ENCODE assay signal across 1 cellular context in the genomic region with DNA sequence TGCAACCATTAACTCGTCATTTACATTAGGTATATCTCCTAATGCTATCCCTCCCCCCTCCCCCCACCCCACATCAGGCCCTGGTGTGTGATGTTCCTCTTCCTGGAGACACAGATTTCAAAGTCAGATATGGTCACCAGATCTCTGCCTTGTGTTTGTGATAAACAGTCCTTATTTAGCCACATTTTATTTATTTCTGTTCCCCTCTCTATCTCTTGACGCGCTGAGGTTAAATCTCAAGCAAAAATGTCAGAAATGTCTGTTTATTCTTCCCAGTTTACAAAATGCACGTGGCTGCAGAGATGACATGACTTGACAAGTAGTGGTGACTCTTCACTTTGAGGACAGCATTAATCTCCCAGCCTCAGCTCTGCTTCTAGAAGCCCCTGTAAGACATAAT.
A peak's percentile ranks its signal among the peaks of the same experiment; 100 is the strongest.
TF ChIP-seq lines count a peak whose summit lies in the region.

No MANE protein-coding gene starts in this region.

TF ChIP-seq in K562, 482 proteins besides CTCF, POLR2A, EP300 and RAD21 (continued from another document and continues in another):
- TF ChIP-seq TSHZ1 (CRISPR knock-in tag; IDR thresholded peaks at IDR 0.05) = 0 out of 2 replicates have a peak, but pooled peaks have one; percentile 13
- TF ChIP-seq ZNF239 (CRISPR knock-in tag; IDR thresholded peaks at IDR 0.05) = no peak
- TF ChIP-seq PCBP2 (IDR thresholded peaks at IDR 0.05; ENCODE audit: low read depth, low read length, poor library complexity, severe bottlenecking) = no peak
- TF ChIP-seq PHF8 (IDR thresholded peaks at IDR 0.05; ENCODE audit: borderline replicate concordance, low read length) = no peak
- no peak for TF ChIP-seq ZNF384 (IDR thresholded peaks at IDR 0.05; ENCODE audit: low read depth, low read length)
- TF ChIP-seq ARID1B (IDR thresholded peaks at IDR 0.05) = peak; percentile 42; the same call in 1 of the 2 replicates
- no peak for TF ChIP-seq PPARD (CRISPR knock-in tag; IDR thresholded peaks at IDR 0.05)
- no peak for TF ChIP-seq HLTF (IDR thresholded peaks at IDR 0.05)
- no peak for TF ChIP-seq BCLAF1 (IDR thresholded peaks at IDR 0.05; ENCODE audit: borderline replicate concordance in 1 of 2, control insufficient read depth in 1 of 2, low read depth in 2 of 2, low read length in 1 of 2)
- no peak for TF ChIP-seq MYNN (IDR thresholded peaks at IDR 0.05)
- TF ChIP-seq MYNN (CRISPR knock-in tag; IDR thresholded peaks at IDR 0.05) = no peak
- TF ChIP-seq TCF7L2 (IDR thresholded peaks at IDR 0.05; ENCODE audit: low read depth, low read length) = no peak
- no peak for TF ChIP-seq NR4A1 (CRISPR knock-in tag; IDR thresholded peaks at IDR 0.05)
- 0 out of 2 replicates have a peak, but pooled peaks have one; percentile 30 for TF ChIP-seq NR4A1 (tag; IDR thresholded peaks at IDR 0.05)
- TF ChIP-seq ZFP30 (CRISPR knock-in tag; IDR thresholded peaks at IDR 0.05; ENCODE audit: borderline replicate concordance) = no peak
- TF ChIP-seq SRSF9 (IDR thresholded peaks at IDR 0.05; ENCODE audit: borderline replicate concordance, low read depth, low read length) = no peak
- peak; percentile 55; the same call in 1 of the 2 replicates for TF ChIP-seq LEF1 (IDR thresholded peaks at IDR 0.05)
- TF ChIP-seq SRSF7 (optimal IDR thresholded peaks at IDR 0.05; ENCODE audit: low read depth, low read length) = no peak
- TF ChIP-seq ZKSCAN8 (CRISPR knock-in tag; IDR thresholded peaks at IDR 0.05) = no peak
- peak; percentile 73; the same call in 1 of the 2 replicates for TF ChIP-seq DPF2 (IDR thresholded peaks at IDR 0.05)
- peak; percentile 53; the same call in 1 of the 2 replicates for TF ChIP-seq ZNF592 (IDR thresholded peaks at IDR 0.05)
- TF ChIP-seq PTRF (tag; IDR thresholded peaks at IDR 0.05) = no peak
- TF ChIP-seq HDAC8 (tag; IDR thresholded peaks at IDR 0.05) = no peak
- TF ChIP-seq ZKSCAN1 (IDR thresholded peaks at IDR 0.05; ENCODE audit: low read depth, low read length) = no peak
- no peak for TF ChIP-seq NCOA2 (IDR thresholded peaks at IDR 0.05; ENCODE audit: partially characterized antibody in 2 of 2)
- TF ChIP-seq ETS1 (conservative IDR thresholded peaks at IDR 0.05; ENCODE audit: control insufficient read depth, low read depth, low read length) = no peak
- TF ChIP-seq E2F6 (IDR thresholded peaks at IDR 0.05; ENCODE audit: borderline replicate concordance in 1 of 2, extremely low read depth in 1 of 2, insufficient read depth in 1 of 2, insufficient read length in 1 of 2, low read depth in 1 of 2, low read length in 1 of 2, poor library complexity in 1 of 2, severe bottlenecking in 1 of 2) = no peak
- TF ChIP-seq PKNOX1 (IDR thresholded peaks at IDR 0.05) = peak; percentile 58
- no peak for TF ChIP-seq ZNF518B (CRISPR knock-in tag; IDR thresholded peaks at IDR 0.05)
- TF ChIP-seq ETV1 (tag; conservative IDR thresholded peaks at IDR 0.05; ENCODE audit: low read depth) = peak; percentile 16; the same call in 1 of the 2 replicates
- peak; percentile 51; the same call in 1 of the 2 replicates for TF ChIP-seq SMARCA4 (IDR thresholded peaks at IDR 0.05)
- TF ChIP-seq GABPA (tag; conservative IDR thresholded peaks at IDR 0.05; ENCODE audit: low read depth) = peak; percentile 12; the same call in 1 of the 2 replicates
- TF ChIP-seq ELK3 (CRISPR knock-in tag; IDR thresholded peaks at IDR 0.05) = no peak
- TF ChIP-seq TEAD2 (tag; IDR thresholded peaks at IDR 0.05) = no peak
- no peak for TF ChIP-seq BRCA1 (IDR thresholded peaks at IDR 0.05)
- no peak for TF ChIP-seq BRCA1 (CRISPR knock-in tag; IDR thresholded peaks at IDR 0.05)
- TF ChIP-seq LARP7 (IDR thresholded peaks at IDR 0.05) = no peak
- no peak for TF ChIP-seq ZNF79 (CRISPR knock-in tag; IDR thresholded peaks at IDR 0.05; ENCODE audit: low read depth)
- TF ChIP-seq, protein P1, sequence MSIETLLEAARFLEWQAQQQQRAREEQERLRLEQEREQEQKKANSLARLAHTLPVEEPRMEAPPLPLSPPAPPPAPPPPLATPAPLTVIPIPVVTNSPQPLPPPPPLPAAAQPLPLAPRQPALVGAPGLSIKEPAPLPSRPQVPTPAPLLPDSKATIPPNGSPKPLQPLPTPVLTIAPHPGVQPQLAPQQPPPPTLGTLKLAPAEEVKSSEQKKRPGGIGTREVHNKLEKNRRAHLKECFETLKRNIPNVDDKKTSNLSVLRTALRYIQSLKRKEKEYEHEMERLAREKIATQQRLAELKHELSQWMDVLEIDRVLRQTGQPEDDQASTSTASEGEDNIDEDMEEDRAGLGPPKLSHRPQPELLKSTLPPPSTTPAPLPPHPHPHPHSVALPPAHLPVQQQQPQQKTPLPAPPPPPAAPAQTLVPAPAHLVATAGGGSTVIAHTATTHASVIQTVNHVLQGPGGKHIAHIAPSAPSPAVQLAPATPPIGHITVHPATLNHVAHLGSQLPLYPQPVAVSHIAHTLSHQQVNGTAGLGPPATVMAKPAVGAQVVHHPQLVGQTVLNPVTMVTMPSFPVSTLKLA (conservative IDR thresholded peaks at IDR 0.05) = peak; percentile 88 to 89
- TF ChIP-seq ZNF146 (CRISPR knock-in tag; IDR thresholded peaks at IDR 0.05; ENCODE audit: unreplicated experiment) = no peak
- TF ChIP-seq PHF20 (IDR thresholded peaks at IDR 0.05; ENCODE audit: partially characterized antibody) = no peak
